Comparison of ENCODE assay signal across 1 cellular context in the genomic region with DNA sequence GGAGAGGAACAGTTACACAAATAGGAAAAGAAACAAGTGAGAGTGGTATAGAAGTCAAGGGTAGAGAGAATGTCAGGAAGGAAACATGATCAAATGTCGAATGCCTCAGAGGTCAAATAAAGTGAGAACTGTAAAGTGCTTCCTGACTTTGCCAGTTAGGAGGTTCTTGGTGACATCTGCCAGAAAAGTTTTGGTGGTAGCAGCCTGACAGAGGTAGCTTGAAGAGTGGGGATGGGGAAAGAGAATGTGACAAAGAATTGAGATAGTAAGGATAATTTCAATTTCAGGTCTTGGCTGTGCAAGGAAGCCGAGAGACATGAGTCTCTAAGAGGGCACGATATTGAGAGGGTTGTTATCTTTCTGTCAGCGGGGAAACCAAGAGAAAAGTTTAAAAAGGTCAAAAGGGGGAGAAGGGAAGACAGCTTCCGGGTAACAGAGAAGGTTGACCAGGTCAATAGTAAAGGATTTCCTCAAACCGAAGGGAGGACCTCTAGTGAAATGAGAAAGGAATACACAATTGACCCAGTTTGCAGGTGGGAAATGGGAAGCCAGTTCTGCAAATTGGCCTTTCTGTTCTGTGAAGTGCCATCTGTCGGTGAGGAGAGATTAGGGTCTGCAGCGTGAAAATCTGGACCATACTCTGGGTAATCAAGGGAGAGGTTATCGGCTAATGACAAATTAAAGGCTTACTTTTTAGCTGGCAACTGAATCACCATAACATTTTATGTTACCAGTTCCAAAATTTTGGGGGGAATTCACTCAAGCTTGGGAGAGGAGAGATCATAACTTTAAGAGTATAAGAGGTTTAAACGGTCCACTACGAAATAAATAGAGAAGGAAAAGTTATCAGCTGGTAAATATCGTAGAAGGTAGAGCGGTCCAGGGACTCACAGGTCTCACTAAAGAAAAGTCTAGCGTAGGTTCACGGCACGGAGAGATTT.
TF ChIP-seq lines count a peak whose summit lies in the region.

No MANE protein-coding gene starts in this region.

TF ChIP-seq in IMR-90, 13 proteins besides CTCF, POLR2A, EP300 and RAD21:
- no peak for TF ChIP-seq MXI1 (IDR thresholded peaks at IDR 0.05; ENCODE audit: borderline replicate concordance, low read depth, low read length)
- peak; percentile 43 for TF ChIP-seq SMC3 (IDR thresholded peaks at IDR 0.05; ENCODE audit: low read depth, low read length)
